Comparison of ENCODE assay signal across 17 cellular contexts in the genomic region with DNA sequence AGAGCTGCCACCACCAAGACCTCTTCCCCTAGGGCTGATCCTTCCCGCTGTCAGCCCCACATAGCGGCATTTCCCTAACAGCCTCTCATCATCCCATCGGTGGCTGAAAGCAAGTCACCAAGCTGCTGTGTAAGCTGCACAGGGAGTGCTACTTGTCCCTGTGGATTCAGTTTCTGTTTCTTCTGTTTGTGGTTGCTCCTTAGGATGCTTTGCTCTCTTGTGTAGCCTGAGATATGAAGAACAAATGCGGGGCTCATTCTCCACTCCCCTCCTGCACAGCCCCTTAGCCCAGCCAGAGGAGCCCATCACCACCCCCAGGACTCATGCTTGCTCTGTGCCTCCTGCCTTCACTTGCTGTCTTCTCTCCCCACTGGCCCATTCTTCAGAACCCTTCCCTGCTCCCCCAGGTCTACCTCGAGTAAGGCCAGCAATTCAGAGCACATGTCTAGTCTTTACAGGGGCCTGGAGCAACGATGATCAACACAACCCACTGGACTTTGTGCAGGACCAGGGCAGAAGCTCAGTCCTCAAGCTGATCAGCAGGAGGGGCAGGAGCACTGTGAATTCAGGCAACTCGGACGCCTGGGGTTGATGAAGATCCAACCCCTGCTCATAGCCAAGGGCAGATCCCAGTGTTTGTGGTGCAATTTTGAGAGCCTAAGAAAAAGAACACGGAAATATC.
"Had no signal": no experiment of that assay in that cellular context is flagged by ENCODE, and none has a peak within 500 bp of the region (broad histone marks: within the 10 kb centered on the region; RNA-seq: fewer than 3 reads in every experiment).

No MANE protein-coding gene starts in this region.

- H3K27me3 ChIP-seq: neutrophil had no signal

- ATAC-seq: esophagus mucosa; natural killer cell; stimulated activated naive CD8-positive, alpha-beta T cell treated with anti-CD3 and anti-CD28 coated beads, Interleukin-15, amount 100 ng/mL, for 72 hours had no signal

- H3K36me3 ChIP-seq: neutrophil, suprapubic skin had no signal

- FAIRE-seq: TTC549 had no signal

- H3K27ac ChIP-seq: neutrophil, suprapubic skin had no signal

- H3K4me1 Mint-ChIP-seq: natural killer cell; stimulated activated naive CD8-positive, alpha-beta T cell treated with anti-CD3 and anti-CD28 coated beads, Interleukin-15, amount 100 ng/mL, for 72 hours had no signal

- H3K4me3 Mint-ChIP-seq: activated naive CD8-positive, alpha-beta T cell; activated T-helper 1 cell treated with anti-CD3 and anti-CD28 coated beads, Interleukin-12 subunit alpha, Interleukin-12 subunit beta, Interleukin-2, Interleukin-4 antibody, amounts not matched to agents 30 ng/mL and 10 ng/mL and 1 ng/mL, durations not matched to agents 14 hours and 24 hours and 36 hours; natural killer cell; stimulated activated naive CD8-positive, alpha-beta T cell treated with anti-CD3 and anti-CD28 coated beads, Interleukin-15, amount 100 ng/mL, for 72 hours had no signal

- H3K9me3 ChIP-seq: neutrophil, suprapubic skin had no signal

- H3K4me3 ChIP-seq: suprapubic skin had no signal

- DNase-seq: activated CD4-positive, alpha-beta T cell treated with anti-CD3 and anti-CD28 coated beads, Interleukin-2, amount 50 U/mL, for 4 hours; activated gamma-delta T cell treated with Interleukin-2 at 50 U/mL for 16 hours; effector CD4-positive, alpha-beta T cell; mesendoderm; natural killer cell; posterior cingulate gyrus; retina; stimulated activated CD4-positive, alpha-beta T cell treated with anti-CD3 and anti-CD28 coated beads, Interleukin-2, amount 100 ng/mL, for 24 hours; stimulated activated naive CD8-positive, alpha-beta T cell treated with anti-CD3 and anti-CD28 coated beads, Interleukin-15, amount 100 ng/mL, for 72 hours; SW 1271; trophoblast cell had no signal

- H3K9me3 Mint-ChIP-seq: activated T-helper 1 cell treated with anti-CD3 and anti-CD28 coated beads, Interleukin-12 subunit alpha, Interleukin-12 subunit beta, Interleukin-2, Interleukin-4 antibody, amounts not matched to agents 30 ng/mL and 10 ng/mL and 1 ng/mL, durations not matched to agents 14 hours and 24 hours and 36 hours; natural killer cell; stimulated activated naive CD8-positive, alpha-beta T cell treated with anti-CD3 and anti-CD28 coated beads, Interleukin-15, amount 100 ng/mL, for 72 hours had no signal

- H3K36me3 Mint-ChIP-seq: activated naive CD8-positive, alpha-beta T cell; natural killer cell had no signal

- H3K27ac Mint-ChIP-seq: activated naive CD8-positive, alpha-beta T cell; activated T-helper 1 cell treated with anti-CD3 and anti-CD28 coated beads, Interleukin-12 subunit alpha, Interleukin-12 subunit beta, Interleukin-2, Interleukin-4 antibody, amounts not matched to agents 30 ng/mL and 10 ng/mL and 1 ng/mL, durations not matched to agents 14 hours and 24 hours and 36 hours; natural killer cell; stimulated activated naive CD8-positive, alpha-beta T cell treated with anti-CD3 and anti-CD28 coated beads, Interleukin-15, amount 100 ng/mL, for 72 hours had no signal
